In genomic region chr6:4021862-4022715, GRCh38 we compare ENCODE assay signal across 8 cellular contexts. TPM values are rescaled to one million over a fixed set of nuclear protein-coding genes. Genes with fewer than 3 reads are reported as not detected.
A peak's percentile ranks its signal among the peaks of the same experiment; 100 is the strongest.
DNase-seq lines count a peak whose midpoint lies in the region; ATAC-seq and TF ChIP-seq lines count a peak whose summit lies in the region.

No MANE protein-coding gene starts in this region.

- peaks cover 23% of the 10 kb centered on the region for H3K36me3 ChIP-seq in NT2/D1 (ENCODE audit: insufficient read depth, insufficient read length, low read length)
- H3K36me3 ChIP-seq in mucosa of descending colon (ENCODE audit: low read depth) = no peaks in the 10 kb centered on the region

- H3K9me3 ChIP-seq in NT2/D1 (ENCODE audit: insufficient read depth, low read length) (no peaks in the 10 kb centered on the region), mucosa of descending colon (no peaks in the 10 kb centered on the region)

- DNase-seq in HCEC 1CT = peak; percentile 35
- no peak for DNase-seq in NT2/D1 (ENCODE audit: low read depth, low spot score)
- peak; percentile 32 for DNase-seq in dermis blood vessel endothelial cell
- DNase-seq in mucosa of descending colon = no peak
- no peak for DNase-seq in DMS153 treated with DMSO at 0.1 percent for 48 hours (lab: John Stamatoyannopoulos, UW; ENCODE audit: unreplicated experiment)
- no peak for DNase-seq in GOT3 (lab: John Stamatoyannopoulos, UW)
- no peak for DNase-seq in GM10266 (ENCODE audit: extremely low spot score)

- H3K4me3 ChIP-seq in GM12875 (ENCODE audit: low read depth, low read length) (peak overlapping the region; percentile 58), NT2/D1 (ENCODE audit: insufficient read length, low read depth) (peak overlapping the region; percentile 86), mucosa of descending colon (peak overlapping the region; percentile 81)

- H3K4me1 ChIP-seq in NT2/D1 (ENCODE audit: insufficient read depth, insufficient read length) (no peaks in the 10 kb centered on the region), mucosa of descending colon (ENCODE audit: low read depth) (peaks cover 47% of the 10 kb centered on the region)

- H3K9ac ChIP-seq in NT2/D1 (ENCODE audit: insufficient read length, low read depth) = peak overlapping the region; percentile 97

- intact Hi-C loops in mucosa of descending colon (cut with DNase I, micrococcal nuclease) = no loop called here

- no peaks in the 10 kb centered on the region for H3K27me3 ChIP-seq in NT2/D1 (ENCODE audit: insufficient read depth, insufficient read length)

- peak; percentile 7 for ATAC-seq in mucosa of descending colon

- TF ChIP-seq CTCF in GM12875 (IDR thresholded peaks at IDR 0.05; ENCODE audit: borderline replicate concordance, insufficient read depth, low read depth, low read length) (no peak), mucosa of descending colon (IDR thresholded peaks at IDR 0.05) (no peak), GM10266 (IDR thresholded peaks at IDR 0.05; ENCODE audit: control insufficient read depth, insufficient read depth, low read depth, missing control alignments) (no peak)

RNA-seq across cellular contexts. Expression of gene FAM217A, which starts 56.8 kb away (rescaled TPM):
- total RNA-seq in dermis blood vessel endothelial cell (not detected in 2 replicates), mucosa of descending colon (not detected)

Comparison
In these comparisons a context has a peak if more than half of its experiments do, and no peak if none do; other contexts are left out.
1. DNase-seq: peak in HCEC 1CT (single experiment) and dermis blood vessel endothelial cell (single experiment); none in NT2/D1 (single experiment), mucosa of descending colon (0 of 3), DMS153 treated with DMSO at 0.1 percent for 48 hours (single experiment), GOT3 (single experiment) and GM10266 (single experiment).
2. Peak in every context shown above with its lines, with median percentiles within 50 percentile points of each other: H3K4me3 ChIP-seq.